Comparison of ENCODE assay signal across 8 cellular contexts in genomic region chr5:157540707-157541451, GRCh38. TPM values are rescaled to one million over a fixed set of nuclear protein-coding genes. Genes with fewer than 3 reads are reported as not detected.
DNase-seq lines count a peak whose midpoint lies in the region; ATAC-seq and TF ChIP-seq lines count a peak whose summit lies in the region.

No MANE protein-coding gene starts in this region.

- H3K27ac Mint-ChIP-seq in T-helper 1 cell treated with Interleukin-12 subunit alpha and Interleukin-12 subunit beta and Interleukin-4 antibody, amounts not matched to agents 30 μg/mL and 1 μg/mL, for 36 hours: peak overlapping the region; percentile 93
- H3K27ac Mint-ChIP-seq in central memory CD8-positive, alpha-beta T cell (ENCODE audit: low read depth): peak overlapping the region; percentile 86

- H3K9me3 ChIP-seq in muscle layer of colon (ENCODE audit: low read length) (no peaks in the 10 kb centered on the region), vagina (no peaks in the 10 kb centered on the region)

- no peaks in the 10 kb centered on the region for H3K27me3 Mint-ChIP-seq in T-helper 1 cell treated with Interleukin-12 subunit alpha and Interleukin-12 subunit beta and Interleukin-4 antibody, amounts not matched to agents 30 μg/mL and 1 μg/mL, for 36 hours (ENCODE audit: low read depth)
- H3K27me3 Mint-ChIP-seq in central memory CD8-positive, alpha-beta T cell: no peaks in the 10 kb centered on the region

- peak overlapping the region; percentile 7 for H3K9ac ChIP-seq in muscle layer of colon (ENCODE audit: low read length)

- no peak for TF ChIP-seq POLR2A in vagina (IDR thresholded peaks at IDR 0.05)

- peak overlapping the region; percentile 92 for H3K27ac ChIP-seq in muscle layer of colon (ENCODE audit: low read depth, low read length)
- H3K27ac ChIP-seq in vagina: peak overlapping the region; percentile 63

- TF ChIP-seq CTCF in vagina (IDR thresholded peaks at IDR 0.05): no peak

- peak in 1 of 2 donors; percentile 13 for DNase-seq in central memory CD8-positive, alpha-beta T cell (ENCODE audit: low spot score in 2 of 2)
- DNase-seq in vagina (ENCODE audit: extremely low spot score in 2 of 2): no peak
- no peak for DNase-seq in AG08396 (ENCODE audit: low spot score)
- no peak for DNase-seq in HPDE6-E6E7 (ENCODE audit: extremely low spot score)

- ATAC-seq in GM18861 (IDR thresholded peaks at IDR 0.05; ENCODE audit: unreplicated experiment) (peak; percentile 95), HG02884 (IDR thresholded peaks at IDR 0.05; ENCODE audit: unreplicated experiment) (peak; percentile 94)
- ATAC-seq in central memory CD8-positive, alpha-beta T cell (replicated peaks; ENCODE audit: extremely low read depth, poor library complexity, severe bottlenecking): peak; percentile 65

- no peaks in the 10 kb centered on the region for H3K9me3 Mint-ChIP-seq in T-helper 1 cell treated with Interleukin-12 subunit alpha and Interleukin-12 subunit beta and Interleukin-4 antibody, amounts not matched to agents 30 μg/mL and 1 μg/mL, for 36 hours
- H3K9me3 Mint-ChIP-seq in central memory CD8-positive, alpha-beta T cell: no peaks in the 10 kb centered on the region

- H3K36me3 ChIP-seq in muscle layer of colon (ENCODE audit: insufficient read depth, low read length) (peaks cover 15% of the 10 kb centered on the region), vagina (no peaks in the 10 kb centered on the region)

- H3K4me1 Mint-ChIP-seq in T-helper 1 cell treated with Interleukin-12 subunit alpha and Interleukin-12 subunit beta and Interleukin-4 antibody, amounts not matched to agents 30 μg/mL and 1 μg/mL, for 36 hours (ENCODE audit: low read depth): peaks cover 83% of the 10 kb centered on the region
- peaks cover 47% of the 10 kb centered on the region for H3K4me1 Mint-ChIP-seq in central memory CD8-positive, alpha-beta T cell

- peaks cover 75% of the 10 kb centered on the region for H3K4me1 ChIP-seq in muscle layer of colon (ENCODE audit: insufficient read depth, low read length)
- peaks cover 57% of the 10 kb centered on the region for H3K4me1 ChIP-seq in vagina

- intact Hi-C loops in vagina (cut with DNase I): no loop called here

- H3K4me3 ChIP-seq in muscle layer of colon (ENCODE audit: low read depth in 1 of 2, low read length in 2 of 2): peak overlapping the region in 1 of 2 donors; percentile 32
- peak overlapping the region in 1 of 2 donors; percentile 13 for H3K4me3 ChIP-seq in vagina

- peaks cover 63% of the 10 kb centered on the region for H3K36me3 Mint-ChIP-seq in T-helper 1 cell treated with Interleukin-12 subunit alpha and Interleukin-12 subunit beta and Interleukin-4 antibody, amounts not matched to agents 30 μg/mL and 1 μg/mL, for 36 hours (ENCODE audit: low read depth)
- peaks cover 7% of the 10 kb centered on the region for H3K36me3 Mint-ChIP-seq in central memory CD8-positive, alpha-beta T cell (ENCODE audit: insufficient read depth)

- peak overlapping the region; percentile 73 for H3K4me3 Mint-ChIP-seq in T-helper 1 cell treated with Interleukin-12 subunit alpha and Interleukin-12 subunit beta and Interleukin-4 antibody, amounts not matched to agents 30 μg/mL and 1 μg/mL, for 36 hours
- H3K4me3 Mint-ChIP-seq in central memory CD8-positive, alpha-beta T cell: peak overlapping the region; percentile 63

- H3K27me3 ChIP-seq in muscle layer of colon (ENCODE audit: control insufficient read depth in 1 of 2, insufficient read depth in 2 of 2, low read length in 2 of 2) (no peaks in the 10 kb centered on the region), vagina (no peaks in the 10 kb centered on the region)

RNA-seq across cellular contexts. Expression of gene ADAM19, which starts 34.7 kb away (rescaled TPM):
- total RNA-seq in vagina: 4.9 TPM
